Comparison of ENCODE assay signal across 18 cellular contexts in the genomic region with DNA sequence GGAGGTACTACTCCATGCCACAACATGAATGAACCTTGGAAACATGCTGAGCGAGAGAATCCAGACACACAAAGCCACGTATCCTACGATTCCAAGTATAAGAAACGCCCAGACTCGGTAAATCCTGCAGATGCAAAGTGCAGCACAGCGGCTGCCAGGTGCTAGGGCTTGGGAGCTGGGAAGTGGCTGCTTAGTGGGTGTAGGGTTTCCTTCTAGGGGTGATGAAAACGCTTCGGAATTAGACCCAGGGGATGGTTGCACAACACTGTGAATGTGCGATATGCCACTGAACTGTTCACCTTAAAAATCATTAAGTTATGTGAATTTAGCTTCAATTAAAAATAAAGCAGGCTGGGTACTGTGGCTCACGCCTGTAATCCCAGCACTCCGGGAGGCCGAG. TPM values are rescaled to one million over a fixed set of nuclear protein-coding genes. Genes with fewer than 3 reads are reported as not detected.
DNase-seq lines count a peak whose midpoint lies in the region; ATAC-seq and TF ChIP-seq lines count a peak whose summit lies in the region.
"Had no signal": no experiment of that assay in that cellular context is flagged by ENCODE, and none has a peak within 500 bp of the region (broad histone marks: within the 10 kb centered on the region; RNA-seq: fewer than 3 reads in every experiment).

No MANE protein-coding gene starts in this region.

- intact Hi-C loops in mammary epithelial cell (cut with micrococcal nuclease), result no loop called here

- TF ChIP-seq CTCF in fibroblast of mammary gland (conservative IDR thresholded peaks at IDR 0.05; ENCODE audit: control insufficient read depth, insufficient read depth, low read depth, low read length) (no peak), mammary epithelial cell (conservative IDR thresholded peaks at IDR 0.05 in 1 of 2, IDR thresholded peaks at IDR 0.05 in 1 of 2; ENCODE audit: extremely low read depth in 1 of 2, insufficient read depth in 1 of 2, low read depth in 1 of 2, low read length in 2 of 2) (no peak)

- DNase-seq in NCI-H510A treated with DMSO at 0.1 percent for 48 hours (lab: John Stamatoyannopoulos, UW), result peak; percentile 31
- no peak for DNase-seq in NCI-H510A (lab: John Stamatoyannopoulos, UW)
- DNase-seq in NCI-H2029 (lab: John Stamatoyannopoulos, UW), result peak; percentile 52
- peak; percentile 25 for DNase-seq in fibroblast of mammary gland (ENCODE audit: low read depth)
- no peak for DNase-seq in SW 1271 (lab: John Stamatoyannopoulos, UW)
- DNase-seq in mammary epithelial cell, result no peak
- DNase-seq: activated CD4-positive, CD25-positive, alpha-beta regulatory T cell treated with anti-CD3 and anti-CD28 coated beads, Interleukin-2, amount 50 U/mL, for 72 hours; C1 segment of cervical spinal cord; mesenchymal stem cell; natural killer cell; NCI-H1417 treated with DMSO at 0.1 percent for 48 hours; SK-N-SH; T1000 had no signal

- BruUV-seq in mammary epithelial cell (replicated peaks; lab: Mats Ljungman, UMichigan), result no TSS peak

- CTCF ChIA-PET in mammary epithelial cell (lab: Charles Lee; ENCODE audit: low non-redundant PET), result no interaction called here

- H3K36me3 ChIP-seq in skeletal muscle tissue (ENCODE audit: control insufficient read depth in 3 of 3, insufficient read depth in 3 of 3, low read length in 3 of 3) (no peaks in the 10 kb centered on the region), mammary epithelial cell (ENCODE audit: insufficient read depth, low read length) (no peaks in the 10 kb centered on the region)
- H3K36me3 ChIP-seq: cardiac muscle cell, prostate gland had no signal

- no peak for ATAC-seq in GM21619 (IDR thresholded peaks at IDR 0.05; ENCODE audit: unreplicated experiment)
- ATAC-seq: esophagus mucosa, natural killer cell had no signal

- no peak overlapping the region for H3K4me3 ChIP-seq in fibroblast of mammary gland (ENCODE audit: control insufficient read depth, low read depth, low read length)
- peak overlapping the region in 2 of 3 donors; percentile 49 to 55 for H3K4me3 ChIP-seq in skeletal muscle tissue (ENCODE audit: low read length in 3 of 3)
- H3K4me3 ChIP-seq in mammary epithelial cell (replicated peaks in 1 of 3; ENCODE audit: insufficient read depth in 1 of 3, low read depth in 2 of 3, low read length in 3 of 3), result no peak overlapping the region
- H3K4me3 ChIP-seq: cardiac muscle cell, prostate gland had no signal

- H3K27ac ChIP-seq in skeletal muscle tissue (ENCODE audit: low read depth, low read length), result peak overlapping the region; percentile 89
- no peak overlapping the region for H3K27ac ChIP-seq in mammary epithelial cell (ENCODE audit: insufficient read depth, low read depth, low read length)
- H3K27ac ChIP-seq: cardiac muscle cell, prostate gland had no signal

- H3K4me1 ChIP-seq in skeletal muscle tissue (ENCODE audit: control insufficient read depth in 3 of 3, insufficient read depth in 3 of 3, low read length in 3 of 3) (peaks cover 67 to 79% (median 72%) of the 10 kb centered on the region in 3 donors), mammary epithelial cell (ENCODE audit: insufficient read depth, low read length) (no peaks in the 10 kb centered on the region)
- H3K4me1 ChIP-seq: prostate gland had no signal

- dilution Hi-C loops in mammary epithelial cell (cut with HindIII; ENCODE audit: low sequenced_read_pairs), result no loop called here

- H3K9me3 ChIP-seq in skeletal muscle tissue (ENCODE audit: control insufficient read depth in 3 of 3, low read length in 3 of 3) (no peaks in the 10 kb centered on the region), mammary epithelial cell (replicated peaks; ENCODE audit: insufficient read depth, low read length) (no peaks in the 10 kb centered on the region)
- H3K9me3 ChIP-seq: prostate gland, SK-N-SH had no signal

- in situ Hi-C loops in mammary epithelial cell (cut with MboI; ENCODE audit: low sequenced_read_pairs in 2 of 2), result no loop called here

- H3K9ac ChIP-seq in skeletal muscle tissue (ENCODE audit: low read depth in 1 of 3, low read length in 3 of 3), result peak overlapping the region in 1 of 3 donors; percentile 51
- no peak overlapping the region for H3K9ac ChIP-seq in mammary epithelial cell (ENCODE audit: insufficient read depth, low read length)
- H3K9ac ChIP-seq: SK-N-SH had no signal

- H3K27me3 ChIP-seq in skeletal muscle tissue (ENCODE audit: control insufficient read depth in 3 of 3, insufficient read depth in 3 of 3, low read length in 3 of 3) (no peaks in the 10 kb centered on the region), mammary epithelial cell (ENCODE audit: insufficient read depth, low read length) (no peaks in the 10 kb centered on the region)
- H3K27me3 ChIP-seq: cardiac muscle cell had no signal

- WGBS in mammary epithelial cell (ENCODE audit: low coverage, missing lambda C conversion rate), result 92% methylated on average over 12 of the region's 12 CpGs

- no peak overlapping the region for H3K4me2 ChIP-seq in mammary epithelial cell (ENCODE audit: insufficient read depth, low read depth, low read length)
- H3K4me2 ChIP-seq: SK-N-SH had no signal

- H3K79me2 ChIP-seq in mammary epithelial cell (ENCODE audit: insufficient read depth, low read length), result no peaks in the 10 kb centered on the region

- no peak overlapping the region for H2AFZ ChIP-seq in mammary epithelial cell (ENCODE audit: low read depth, low read length)

- no peaks in the 10 kb centered on the region for H4K20me1 ChIP-seq in mammary epithelial cell (ENCODE audit: insufficient read depth, low read length)

RNA-seq across cellular contexts. Expression of a gene that starts 24.6 kb away (rescaled TPM):
- total RNA-seq in skeletal muscle tissue (8.9 TPM), mammary epithelial cell (10 to 100 TPM; 18.4 to 27.3 TPM)
- polyA plus RNA-seq in mammary epithelial cell, result 9.0 TPM
- 75.6 TPM for polyA minus RNA-seq in mammary epithelial cell

Comparison
In these comparisons a context has a peak if more than half of its experiments do, and no peak if none do; other contexts are left out.
1. DNase-seq: peak in NCI-H510A treated with DMSO at 0.1 percent for 48 hours (single experiment), NCI-H2029 (single experiment) and fibroblast of mammary gland (single experiment); none in NCI-H510A (single experiment), SW 1271 (0 of 2) and mammary epithelial cell (single experiment).
2. H3K4me3 ChIP-seq: peak in skeletal muscle tissue (2 of 3); none in fibroblast of mammary gland (single experiment) and mammary epithelial cell (0 of 3).